In genomic region chr11:74696932-74697687, GRCh38 we compare ENCODE assay signal across 10 cellular contexts. TPM values are rescaled to one million over a fixed set of nuclear protein-coding genes. Genes with fewer than 3 reads are reported as not detected.
DNase-seq lines count a peak whose midpoint lies in the region; ATAC-seq and TF ChIP-seq lines count a peak whose summit lies in the region.
"Had no signal": no experiment of that assay in that cellular context is flagged by ENCODE, and none has a peak within 500 bp of the region (broad histone marks: within the 10 kb centered on the region; RNA-seq: fewer than 3 reads in every experiment).

No MANE protein-coding gene starts in this region.

- DNase-seq in lower lobe of right lung (peak; percentile 82), suprapubic skin (ENCODE audit: low spot score in 2 of 2) (peak; percentile 86), erythroblast (lab: John Stamatoyannopoulos, UW) (no peak)
- no peak for DNase-seq in central memory CD4-positive, alpha-beta T cell
- DNase-seq: naive thymus-derived CD8-positive, alpha-beta T cell; NK-92 treated with Interleukin-12 subunit alpha and Interleukin-12 subunit beta, amount 100 ng/mL, for 24 hours had no signal

- H3K27me3 ChIP-seq in HUES6 (ENCODE audit: control insufficient read depth, insufficient read depth, low read length): no peaks in the 10 kb centered on the region
- H3K27me3 ChIP-seq in lower lobe of right lung (ENCODE audit: low read depth): no peaks in the 10 kb centered on the region
- no peaks in the 10 kb centered on the region for H3K27me3 ChIP-seq in suprapubic skin

- TF ChIP-seq EP300 in suprapubic skin (IDR thresholded peaks at IDR 0.05): peak; percentile 69

- ATAC-seq in esophagus mucosa: peak; percentile 72
- peak; percentile 91 to 97 for ATAC-seq in lower lobe of right lung
- no peak for ATAC-seq in GM19324 (IDR thresholded peaks at IDR 0.05; ENCODE audit: low FRiP score, unreplicated experiment)
- ATAC-seq in GM19452 (IDR thresholded peaks at IDR 0.05; ENCODE audit: unreplicated experiment): no peak
- ATAC-seq: naive thymus-derived CD8-positive, alpha-beta T cell had no signal

- H3K9me3 ChIP-seq in HUES6 (ENCODE audit: control insufficient read depth, insufficient read depth, low read depth, low read length): no peaks in the 10 kb centered on the region
- no peaks in the 10 kb centered on the region for H3K9me3 ChIP-seq in lower lobe of right lung
- H3K9me3 ChIP-seq in suprapubic skin: no peaks in the 10 kb centered on the region

- WGBS in suprapubic skin: 33% methylated on average over 16 of the region's 16 CpGs

- H3K4me1 ChIP-seq in HUES6 (ENCODE audit: control insufficient read depth, insufficient read depth, low read length): peaks cover 16% of the 10 kb centered on the region
- H3K4me1 ChIP-seq in lower lobe of right lung: peaks cover 28% of the 10 kb centered on the region
- peaks cover 22% of the 10 kb centered on the region for H3K4me1 ChIP-seq in suprapubic skin

- H3K27ac ChIP-seq in HUES6 (ENCODE audit: low read depth, low read length) (no peak overlapping the region), lower lobe of right lung (peak overlapping the region; percentile 84), suprapubic skin (peak overlapping the region; percentile 60)

- TF ChIP-seq POLR2A in suprapubic skin (IDR thresholded peaks at IDR 0.05) (no peak), erythroblast (IDR thresholded peaks at IDR 0.05; ENCODE audit: low read length) (no peak)

- intact Hi-C loops in lower lobe of right lung (cut with DNase I): no loop called here

- TF ChIP-seq CTCF in lower lobe of right lung (IDR thresholded peaks at IDR 0.05) (no peak), suprapubic skin (IDR thresholded peaks at IDR 0.05) (no peak)

- H3K4me3 ChIP-seq in HUES6 (ENCODE audit: low read depth, low read length) (peak overlapping the region; percentile 25; the same call in 1 of the 2 replicates), lower lobe of right lung (peak overlapping the region; percentile 28), suprapubic skin (peak overlapping the region; percentile 20)

- no peak overlapping the region for H3K9ac ChIP-seq in HUES6 (ENCODE audit: low read length)

- H3K36me3 ChIP-seq in HUES6 (ENCODE audit: control insufficient read depth, insufficient read depth, low read length) (no peaks in the 10 kb centered on the region), lower lobe of right lung (no peaks in the 10 kb centered on the region), suprapubic skin (no peaks in the 10 kb centered on the region)

RNA-seq across cellular contexts. Expression of gene CHRDL2, which starts 34.1 kb away (rescaled TPM):
- 2.0 TPM for total RNA-seq in esophagus mucosa
- total RNA-seq in lower lobe of right lung: 1.2 TPM
- total RNA-seq in suprapubic skin: not detected
- total RNA-seq: naive thymus-derived CD8-positive, alpha-beta T cell had no signal

RNA-seq across cellular contexts. Expression of gene RNF169, which starts 51.5 kb away (rescaled TPM):
- 12.4 TPM for total RNA-seq in esophagus mucosa
- 21.2 TPM for total RNA-seq in lower lobe of right lung
- total RNA-seq in suprapubic skin: 10 to 100 TPM; 18.8 to 26.4 (median 21.2) TPM

Comparison
In these comparisons a context has a peak if more than half of its experiments do, and no peak if none do; other contexts are left out.
1. ATAC-seq: peak in esophagus mucosa (single experiment) and lower lobe of right lung (2 of 2); none in GM19324 (single experiment) and GM19452 (single experiment).
2. DNase-seq: peak in lower lobe of right lung (single experiment) and suprapubic skin (2 of 2); none in central memory CD4-positive, alpha-beta T cell (single experiment) and erythroblast (0 of 2).
3. Peak in every context shown above with its lines, with median percentiles within 50 percentile points of each other: H3K4me3 ChIP-seq.